ENCODE assay signal across 17 cellular contexts in genomic region chr21:43829161-43829560, GRCh38. TPM values are rescaled to one million over a fixed set of nuclear protein-coding genes. Genes with fewer than 3 reads are reported as not detected.
DNase-seq lines count a peak whose midpoint lies in the region; ATAC-seq, FAIRE-seq and TF ChIP-seq lines count a peak whose summit lies in the region.
"Had no signal": no experiment of that assay in that cellular context is flagged by ENCODE, and none has a peak within 500 bp of the region (broad histone marks: within the 10 kb centered on the region; RNA-seq: fewer than 3 reads in every experiment).

No MANE protein-coding gene starts in this region.

- no peak for ATAC-seq in HepG2
- no peak for ATAC-seq in right lobe of liver
- ATAC-seq in K562: no peak
- no peak for ATAC-seq in HG02870 (IDR thresholded peaks at IDR 0.05; ENCODE audit: unreplicated experiment)
- ATAC-seq: CD8-positive, alpha-beta T cell had no signal

- H4K20me1 ChIP-seq in HepG2 (ENCODE audit: insufficient read depth, low read length) (no peaks in the 10 kb centered on the region), K562 (replicated peaks; ENCODE audit: control insufficient read depth, insufficient read depth, low read length) (peaks cover 5% of the 10 kb centered on the region; the same call in 1 of the 2 replicates), osteoblast (ENCODE audit: insufficient read depth, low read length) (no peaks in the 10 kb centered on the region)
- H4K20me1 ChIP-seq: BLaER1 had no signal

- TF ChIP-seq EP300 in HepG2 (IDR thresholded peaks at IDR 0.05; ENCODE audit: low read depth in 2 of 2, low read length in 2 of 2) (no peak), HepG2 (CRISPR knock-in tag; IDR thresholded peaks at IDR 0.05; ENCODE audit: borderline replicate concordance) (no peak), K562 (IDR thresholded peaks at IDR 0.05; ENCODE audit: low read length) (no peak)

- H3K4me1 ChIP-seq in HepG2 (ENCODE audit: insufficient read depth, low read length): peaks cover 46% of the 10 kb centered on the region
- H3K4me1 ChIP-seq in right lobe of liver: no peaks in the 10 kb centered on the region
- peaks cover 15 to 56% of the 10 kb centered on the region in 2 experiments for H3K4me1 ChIP-seq in K562 (replicated peaks in 1 of 2; ENCODE audit: control insufficient read depth in 2 of 2, insufficient read depth in 2 of 2, low read length in 2 of 2)
- peaks cover 8% of the 10 kb centered on the region for H3K4me1 ChIP-seq in osteoblast (ENCODE audit: insufficient read depth, low read length)

- TF ChIP-seq CTCF in HepG2 (CRISPR knock-in tag; IDR thresholded peaks at IDR 0.05) (no peak), right lobe of liver (IDR thresholded peaks at IDR 0.05) (no peak), K562 (IDR thresholded peaks at IDR 0.05 in 2 of 3, conservative IDR thresholded peaks at IDR 0.05 in 1 of 3; ENCODE audit: insufficient read depth in 2 of 3, low read depth in 1 of 3, low read length in 3 of 3) (no peak), osteoblast (IDR thresholded peaks at IDR 0.05; ENCODE audit: extremely low read depth, low read depth, low read length) (no peak)

- H3K36me3 ChIP-seq in HepG2 (replicated peaks in 1 of 2; ENCODE audit: control insufficient read depth in 1 of 2, insufficient read depth in 2 of 2, low read length in 2 of 2): no peaks in the 10 kb centered on the region
- H3K36me3 ChIP-seq in right lobe of liver: no peaks in the 10 kb centered on the region
- no peaks in the 10 kb centered on the region for H3K36me3 ChIP-seq in K562 (ENCODE audit: control insufficient read depth, insufficient read depth, low read length)
- H3K36me3 ChIP-seq in osteoblast (ENCODE audit: insufficient read depth, low read length): no peaks in the 10 kb centered on the region
- H3K36me3 ChIP-seq: BLaER1 had no signal

- intact Hi-C loops in HepG2 (cut with micrococcal nuclease; ENCODE audit: unreplicated experiment): no loop called here
- intact Hi-C loops in right lobe of liver (cut with DNase I): no loop called here
- intact Hi-C loops in K562 (cut with micrococcal nuclease): loop anchor here (2.0 kb wide), 1 partner anchor 26 kb away; no protein-coding TSS in a partner anchor

- TF ChIP-seq POLR2A in HepG2 (IDR thresholded peaks at IDR 0.05; ENCODE audit: insufficient read depth in 1 of 2, low read depth in 2 of 2, low read length in 2 of 2) (no peak), right lobe of liver (IDR thresholded peaks at IDR 0.05) (no peak), K562 (conservative IDR thresholded peaks at IDR 0.05) (no peak; the same call in 1 of the 2 replicates)

- H2AFZ ChIP-seq in HepG2 (ENCODE audit: low read length): no peak overlapping the region
- H2AFZ ChIP-seq in K562 (ENCODE audit: low read depth, low read length): peak overlapping the region; percentile 96
- no peak overlapping the region for H2AFZ ChIP-seq in osteoblast (ENCODE audit: low read length)
- H2AFZ ChIP-seq: GM23248 had no signal

- DNase-seq in HepG2 (ENCODE audit: low spot score): no peak
- no peak for DNase-seq in right lobe of liver
- DNase-seq in K562 (ENCODE audit: extremely low read depth in 1 of 4, low spot score in 3 of 4): no peak
- DNase-seq in osteoblast (ENCODE audit: insufficient read length, low spot score, missing footprints): peak; percentile 57
- DNase-seq in stimulated activated CD4-positive, alpha-beta T cell treated with anti-CD3 and anti-CD28 coated beads, Interleukin-4, amount 100 ng/mL, for 24 hours: no peak
- no peak for DNase-seq in activated CD4-positive, CD25-positive, alpha-beta regulatory T cell treated with anti-CD3 and anti-CD28 coated beads, Interleukin-2, amount 50 U/mL, for 72 hours
- DNase-seq: 8988T; Calu3; CD8-positive, alpha-beta T cell; GM23248; HCEC 1CT had no signal

- TF ChIP-seq RAD21 in HepG2 (CRISPR knock-in tag; IDR thresholded peaks at IDR 0.05) (no peak), K562 (CRISPR knock-in tag; conservative IDR thresholded peaks at IDR 0.05 in 1 of 2, IDR thresholded peaks at IDR 0.05 in 1 of 2) (no peak)

- CTCF ChIA-PET in HepG2 (lab: Yijun Ruan, JAX; ENCODE audit: low intra/inter-chr PET ratio, low total read pairs) (no interaction called here), K562 (lab: Yijun Ruan, JAX; ENCODE audit: low intra/inter-chr PET ratio) (no interaction called here)

- H3K27ac ChIP-seq in HepG2 (ENCODE audit: extremely low read length, insufficient read depth, low read length) (no peak overlapping the region), right lobe of liver (no peak overlapping the region), K562 (ENCODE audit: extremely low read depth, low read depth, low read length) (no peak overlapping the region), osteoblast (ENCODE audit: low read depth, low read length) (no peak overlapping the region)
- H3K27ac ChIP-seq: BLaER1, GM23248, HL-60 had no signal

- in situ Hi-C loops in HepG2 (cut with HindIII; ENCODE audit: extremely low pct_ligation_motif_present, low pct_unique_long_range_greater_than_20kb): no loop called here
- in situ Hi-C loops in K562 (cut with MboI): no loop called here

- no peaks in the 10 kb centered on the region for H3K9me1 ChIP-seq in K562 (ENCODE audit: control insufficient read depth, insufficient read depth, low read length)

- WGBS in HepG2 (ENCODE audit: low lambda C conversion rate): 51% methylated on average over 12 of the region's 12 CpGs
- WGBS in right lobe of liver (ENCODE audit: insufficient coverage, low coverage, low lambda C conversion rate, missing lambda C conversion rate): 80% methylated on average over 6 of the region's 12 CpGs
- 53% methylated on average over 10 of the region's 12 CpGs for WGBS in K562 (ENCODE audit: insufficient coverage, low coverage, missing lambda C conversion rate)

- H3K4me2 ChIP-seq in HepG2 (ENCODE audit: low read depth, low read length): peak overlapping the region; percentile 68; the same call in 1 of the 2 replicates
- peak overlapping the region; percentile 68; the same call in 1 of the 2 replicates for H3K4me2 ChIP-seq in K562 (ENCODE audit: insufficient read depth, low read length)
- H3K4me2 ChIP-seq in osteoblast (ENCODE audit: insufficient read depth, low read length): no peak overlapping the region
- H3K4me2 ChIP-seq: BLaER1 had no signal

- peaks cover 15 to 39% of the 10 kb centered on the region in 2 experiments for H3K27me3 ChIP-seq in HepG2 (ENCODE audit: control insufficient read depth in 1 of 2, insufficient read depth in 2 of 2, low read length in 2 of 2)
- no peaks in the 10 kb centered on the region for H3K27me3 ChIP-seq in right lobe of liver
- H3K27me3 ChIP-seq in K562 (ENCODE audit: control insufficient read depth in 2 of 2, insufficient read depth in 2 of 2, low read length in 2 of 2): no peaks in the 10 kb centered on the region
- H3K27me3 ChIP-seq in osteoblast (ENCODE audit: insufficient read depth, low read length): peaks cover 14% of the 10 kb centered on the region
- H3K27me3 ChIP-seq: BLaER1 had no signal

- H3K9me3 ChIP-seq in HepG2 (ENCODE audit: low read length) (no peaks in the 10 kb centered on the region), right lobe of liver (no peaks in the 10 kb centered on the region), K562 (replicated peaks; ENCODE audit: control insufficient read depth, insufficient read depth, low read depth, low read length) (no peaks in the 10 kb centered on the region), osteoblast (ENCODE audit: low read depth, low read length) (no peaks in the 10 kb centered on the region)

- FAIRE-seq in HepG2 (lab: Jason Lieb, UNC): no peak
- FAIRE-seq in K562 (lab: Jason Lieb, UNC): no peak
- FAIRE-seq: G401.6, GM19239, HTR-8/SVneo had no signal

- H3K4me3 ChIP-seq in HepG2 (replicated peaks in 1 of 3; ENCODE audit: insufficient read depth in 1 of 3, low read depth in 2 of 3, low read length in 3 of 3) (peak overlapping the region in 1 of 3 experiments; percentile 36; a peak in 1 of 6 replicates), right lobe of liver (no peak overlapping the region), K562 (no peak overlapping the region), osteoblast (ENCODE audit: insufficient read depth, low read length) (no peak overlapping the region)
- H3K4me3 ChIP-seq: BLaER1, GM23248 had no signal

- no TSS peak for BruUV-seq in HepG2 (replicated peaks; lab: Mats Ljungman, UMichigan)
- BruUV-seq in K562 (replicated peaks; lab: Mats Ljungman, UMichigan): no TSS peak

- no peak overlapping the region for H3K9ac ChIP-seq in HepG2 (ENCODE audit: insufficient read depth, low read depth, low read length)
- peak overlapping the region; percentile 53 to 83; a peak in 2 of 4 replicates for H3K9ac ChIP-seq in K562 (ENCODE audit: insufficient read depth in 1 of 2, low read depth in 2 of 2, low read length in 2 of 2)
- H3K9ac ChIP-seq: BLaER1, GM23248 had no signal

- H3K79me2 ChIP-seq in HepG2 (ENCODE audit: insufficient read depth, low read length) (no peaks in the 10 kb centered on the region), K562 (ENCODE audit: control insufficient read depth, insufficient read depth, low read length) (no peaks in the 10 kb centered on the region), osteoblast (ENCODE audit: insufficient read depth, low read length) (no peaks in the 10 kb centered on the region)

- POLR2A ChIA-PET in HepG2 (lab: Yijun Ruan, JAX): interaction anchor here (0.6 kb wide), 1 partner anchor 12 kb away, joined by 4 read pairs; no protein-coding TSS in a partner anchor
- POLR2A ChIA-PET in K562 (lab: Yijun Ruan, JAX): interaction anchor here (0.6 to 1.8 kb wide), 2 partner anchors 11 to 86 kb away, joined by 3 to 9 read pairs; no protein-coding TSS in a partner anchor

RNA-seq across cellular contexts. Expression of gene AGPAT3, which starts 35.9 kb away (rescaled TPM):
- 46.8 and 54.4 TPM in 2 replicates for total RNA-seq in HepG2 (2016; rRNA removed; fragmentation: Illumina TruSeq; extraction: Trizol)
- 14.8 and 16.1 TPM in 2 replicates for total RNA-seq in HepG2 (2016; cell fraction: cytosol; rRNA removed; fragmentation: Illumina TruSeq; extraction: Trizol; ENCODE audit: low read depth)
- 41.2 and 56.0 TPM in 2 replicates for total RNA-seq in HepG2 (2016; cell fraction: insoluble cytoplasmic fraction; rRNA removed; fragmentation: Illumina TruSeq; extraction: Trizol)
- total RNA-seq in HepG2 (2016; cell fraction: membrane; rRNA removed; fragmentation: Illumina TruSeq; extraction: Trizol): 53.6 and 57.0 TPM in 2 replicates
- 49.6 and 56.0 TPM in 2 replicates for total RNA-seq in HepG2 (2016; cell fraction: nucleus; rRNA removed; fragmentation: Illumina TruSeq; extraction: Trizol)
- polyA plus RNA-seq in HepG2 (2011; rRNA removed): 32.2 and 40.5 TPM in 2 replicates
- 34.8 and 46.1 TPM in 2 replicates for polyA plus RNA-seq in HepG2 (2011; cell fraction: cytosol; rRNA removed)
- polyA plus RNA-seq in HepG2 (2011; cell fraction: nucleus; rRNA removed): 58.5 and 63.8 TPM in 2 replicates
- polyA plus RNA-seq in HepG2 (2012): 30.3 and 31.7 TPM in 2 replicates
- polyA plus RNA-seq in HepG2 (2016; cell fraction: cytosol; fragmentation: Illumina TruSeq; extraction: Trizol; ENCODE audit: low read depth): 19.7 and 23.3 TPM in 2 replicates
- 37.4 and 44.0 TPM in 2 replicates for polyA plus RNA-seq in HepG2 (2016; cell fraction: insoluble cytoplasmic fraction; fragmentation: Illumina TruSeq; extraction: Trizol; ENCODE audit: low read depth)
- 43.7 and 47.5 TPM in 2 replicates for polyA plus RNA-seq in HepG2 (2016; cell fraction: membrane; fragmentation: Illumina TruSeq; extraction: Trizol; ENCODE audit: low read depth)
- 78.1 and 78.9 TPM in 2 replicates for polyA plus RNA-seq in HepG2 (2016; cell fraction: nucleus; fragmentation: Illumina TruSeq; extraction: Trizol; ENCODE audit: insufficient read depth, low read depth)
- polyA minus RNA-seq in HepG2 (2011; rRNA and poly(A)+ RNA removed; ENCODE audit: low replicate concordance): 56.4 and 145 TPM in 2 replicates
- 41.5 and 50.9 TPM in 2 replicates for polyA minus RNA-seq in HepG2 (2011; cell fraction: cytosol; rRNA and poly(A)+ RNA removed)
- polyA minus RNA-seq in HepG2 (2011; cell fraction: nucleus; rRNA and poly(A)+ RNA removed): 28.1 and 33.7 TPM in 2 replicates
- 100 to 1,000 TPM in 2 of 6 experiments, 10 to 100 TPM in 4; 56.9 to 111 (median 95.3) TPM for total RNA-seq in right lobe of liver
- 91.3 and 152 TPM in 2 replicates for total RNA-seq in K562 (2011; cell fraction: chromatin; rRNA removed; ENCODE audit: low replicate concordance)
- 92.9 and 103 TPM in 2 replicates for total RNA-seq in K562 (2011; cell fraction: nucleolus; rRNA removed)
- 104 and 106 TPM in 2 replicates for total RNA-seq in K562 (2011; cell fraction: nucleoplasm; rRNA removed)
- total RNA-seq in K562 (2014; rRNA removed): 41.3 and 50.4 TPM in 2 replicates
- 27.3 and 28.6 TPM in 2 replicates for total RNA-seq in K562 (2014; rRNA removed; fragmentation: Illumina TruSeq; extraction: Trizol)
- 33.7 and 35.7 TPM in 2 replicates for total RNA-seq in K562 (2015; rRNA removed; fragmentation: Illumina TruSeq; extraction: Trizol)
- total RNA-seq in K562 (2021): 88.4 and 90.1 TPM in 2 replicates
- polyA plus RNA-seq in K562 (2011; rRNA removed): 48.3 and 63.4 TPM in 2 replicates
- polyA plus RNA-seq in K562 (2011; cell fraction: cytosol; rRNA removed): 66.5 and 76.4 TPM in 2 replicates
- polyA plus RNA-seq in K562 (2011; cell fraction: nucleus; rRNA removed): 70.1 and 87.0 TPM in 2 replicates
- 42.6 and 65.7 TPM in 2 replicates for polyA plus RNA-seq in K562 (2012)
- 33.2 and 48.4 TPM in 2 replicates for polyA plus RNA-seq in K562 (2014; fragmentation: Illumina TruSeq; extraction: Trizol)
- polyA plus RNA-seq in K562 (2014; fragmentation: Nextera tagmentation; extraction: Ambion mirVana): 1 to 10 TPM; 1.5 TPM
- 46.6 and 50.1 TPM in 2 replicates for polyA plus RNA-seq in K562 (2014; rRNA removed)
- 40.0 and 57.0 TPM in 2 replicates for polyA minus RNA-seq in K562 (2011; rRNA and poly(A)+ RNA removed)
- polyA minus RNA-seq in K562 (2011; cell fraction: cytosol; rRNA and poly(A)+ RNA removed): 48.7 and 66.4 TPM in 2 replicates
- polyA minus RNA-seq in K562 (2011; cell fraction: nucleus; rRNA and poly(A)+ RNA removed): 26.1 and 32.4 TPM in 2 replicates
- total RNA-seq in osteoblast: 37.4 and 47.4 TPM in 2 replicates

RNA-seq across cellular contexts. Expression of gene RRP1, which starts 39.8 kb away (rescaled TPM):
- 24.6 and 35.1 TPM in 2 replicates for total RNA-seq in HepG2 (2016; rRNA removed; fragmentation: Illumina TruSeq; extraction: Trizol)
- total RNA-seq in HepG2 (2016; cell fraction: cytosol; rRNA removed; fragmentation: Illumina TruSeq; extraction: Trizol; ENCODE audit: low read depth): 16.9 and 17.1 TPM in 2 replicates
- 24.1 and 32.9 TPM in 2 replicates for total RNA-seq in HepG2 (2016; cell fraction: insoluble cytoplasmic fraction; rRNA removed; fragmentation: Illumina TruSeq; extraction: Trizol)
- total RNA-seq in HepG2 (2016; cell fraction: membrane; rRNA removed; fragmentation: Illumina TruSeq; extraction: Trizol): 10.3 and 11.2 TPM in 2 replicates
- 29.9 and 34.8 TPM in 2 replicates for total RNA-seq in HepG2 (2016; cell fraction: nucleus; rRNA removed; fragmentation: Illumina TruSeq; extraction: Trizol)
- polyA plus RNA-seq in HepG2 (2011; rRNA removed): 20.1 and 22.2 TPM in 2 replicates
- 11.2 and 11.3 TPM in 2 replicates for polyA plus RNA-seq in HepG2 (2011; cell fraction: cytosol; rRNA removed)
- polyA plus RNA-seq in HepG2 (2011; cell fraction: nucleus; rRNA removed): 110 and 114 TPM in 2 replicates
- 22.7 and 27.0 TPM in 2 replicates for polyA plus RNA-seq in HepG2 (2012)
- polyA plus RNA-seq in HepG2 (2016; cell fraction: cytosol; fragmentation: Illumina TruSeq; extraction: Trizol; ENCODE audit: low read depth): 3.0 and 3.7 TPM in 2 replicates
- 25.7 and 32.8 TPM in 2 replicates for polyA plus RNA-seq in HepG2 (2016; cell fraction: insoluble cytoplasmic fraction; fragmentation: Illumina TruSeq; extraction: Trizol; ENCODE audit: low read depth)
- 4.3 and 6.1 TPM in 2 replicates for polyA plus RNA-seq in HepG2 (2016; cell fraction: membrane; fragmentation: Illumina TruSeq; extraction: Trizol; ENCODE audit: low read depth)
- 70.6 and 74.1 TPM in 2 replicates for polyA plus RNA-seq in HepG2 (2016; cell fraction: nucleus; fragmentation: Illumina TruSeq; extraction: Trizol; ENCODE audit: insufficient read depth, low read depth)
- polyA minus RNA-seq in HepG2 (2011; rRNA and poly(A)+ RNA removed; ENCODE audit: low replicate concordance): 9.8 and 26.9 TPM in 2 replicates
- 5.9 and 9.7 TPM in 2 replicates for polyA minus RNA-seq in HepG2 (2011; cell fraction: cytosol; rRNA and poly(A)+ RNA removed)
- polyA minus RNA-seq in HepG2 (2011; cell fraction: nucleus; rRNA and poly(A)+ RNA removed): 27.0 and 37.2 TPM in 2 replicates
- total RNA-seq in right lobe of liver: 10 to 100 TPM in 4 of 6 experiments, 1 to 10 TPM in 2; 8.8 to 25.1 (median 12.9) TPM
- total RNA-seq in K562 (2011; cell fraction: chromatin; rRNA removed; ENCODE audit: low replicate concordance): 200 and 398 TPM in 2 replicates
- 176 and 196 TPM in 2 replicates for total RNA-seq in K562 (2011; cell fraction: nucleolus; rRNA removed)
- total RNA-seq in K562 (2011; cell fraction: nucleoplasm; rRNA removed): 186 and 220 TPM in 2 replicates
- 68.6 and 84.3 TPM in 2 replicates for total RNA-seq in K562 (2014; rRNA removed)
- 40.5 and 48.5 TPM in 2 replicates for total RNA-seq in K562 (2014; rRNA removed; fragmentation: Illumina TruSeq; extraction: Trizol)
- 51.6 and 52.9 TPM in 2 replicates for total RNA-seq in K562 (2015; rRNA removed; fragmentation: Illumina TruSeq; extraction: Trizol)
- 89.1 and 105 TPM in 2 replicates for total RNA-seq in K562 (2021)
- 38.0 and 47.3 TPM in 2 replicates for polyA plus RNA-seq in K562 (2011; rRNA removed)
- polyA plus RNA-seq in K562 (2011; cell fraction: cytosol; rRNA removed): 22.9 and 23.5 TPM in 2 replicates
- 233 and 286 TPM in 2 replicates for polyA plus RNA-seq in K562 (2011; cell fraction: nucleus; rRNA removed)
- polyA plus RNA-seq in K562 (2012): 35.6 and 62.2 TPM in 2 replicates
- polyA plus RNA-seq in K562 (2014; fragmentation: Illumina TruSeq; extraction: Trizol): 79.7 and 97.5 TPM in 2 replicates
- 1 to 10 TPM in 1 of 2 experiments, under 1 TPM in 1; 0.89 to 1.8 TPM for polyA plus RNA-seq in K562 (2014; fragmentation: Nextera tagmentation; extraction: Ambion mirVana)
- polyA plus RNA-seq in K562 (2014; rRNA removed): 60.2 and 64.7 TPM in 2 replicates
- 23.9 and 28.6 TPM in 2 replicates for polyA minus RNA-seq in K562 (2011; rRNA and poly(A)+ RNA removed)
- polyA minus RNA-seq in K562 (2011; cell fraction: cytosol; rRNA and poly(A)+ RNA removed): 20.8 and 22.0 TPM in 2 replicates
- 66.5 and 104 TPM in 2 replicates for polyA minus RNA-seq in K562 (2011; cell fraction: nucleus; rRNA and poly(A)+ RNA removed)
- total RNA-seq in osteoblast: 16.5 and 18.5 TPM in 2 replicates

RNA-seq across cellular contexts. Expression of gene CSTB, which starts 53.1 kb away (rescaled TPM):
- total RNA-seq in HepG2 (2016; rRNA removed; fragmentation: Illumina TruSeq; extraction: Trizol): 11.7 and 15.8 TPM in 2 replicates
- 8.0 and 9.1 TPM in 2 replicates for total RNA-seq in HepG2 (2016; cell fraction: cytosol; rRNA removed; fragmentation: Illumina TruSeq; extraction: Trizol; ENCODE audit: low read depth)
- total RNA-seq in HepG2 (2016; cell fraction: insoluble cytoplasmic fraction; rRNA removed; fragmentation: Illumina TruSeq; extraction: Trizol): 11.9 and 14.9 TPM in 2 replicates
- total RNA-seq in HepG2 (2016; cell fraction: membrane; rRNA removed; fragmentation: Illumina TruSeq; extraction: Trizol): 9.8 and 11.8 TPM in 2 replicates
- total RNA-seq in HepG2 (2016; cell fraction: nucleus; rRNA removed; fragmentation: Illumina TruSeq; extraction: Trizol): 6.6 and 7.1 TPM in 2 replicates
- polyA plus RNA-seq in HepG2 (2011; rRNA removed): 94.1 and 110 TPM in 2 replicates
- polyA plus RNA-seq in HepG2 (2011; cell fraction: cytosol; rRNA removed): 129 and 137 TPM in 2 replicates
- 53.4 and 59.2 TPM in 2 replicates for polyA plus RNA-seq in HepG2 (2011; cell fraction: nucleus; rRNA removed)
- 58.7 and 69.9 TPM in 2 replicates for polyA plus RNA-seq in HepG2 (2012)
- 34.3 and 43.0 TPM in 2 replicates for polyA plus RNA-seq in HepG2 (2016; cell fraction: cytosol; fragmentation: Illumina TruSeq; extraction: Trizol; ENCODE audit: low read depth)
- polyA plus RNA-seq in HepG2 (2016; cell fraction: insoluble cytoplasmic fraction; fragmentation: Illumina TruSeq; extraction: Trizol; ENCODE audit: low read depth): 53.0 and 57.2 TPM in 2 replicates
- 32.8 and 40.2 TPM in 2 replicates for polyA plus RNA-seq in HepG2 (2016; cell fraction: membrane; fragmentation: Illumina TruSeq; extraction: Trizol; ENCODE audit: low read depth)
- 34.9 and 36.2 TPM in 2 replicates for polyA plus RNA-seq in HepG2 (2016; cell fraction: nucleus; fragmentation: Illumina TruSeq; extraction: Trizol; ENCODE audit: insufficient read depth, low read depth)
- 37.2 and 51.7 TPM in 2 replicates for polyA minus RNA-seq in HepG2 (2011; rRNA and poly(A)+ RNA removed; ENCODE audit: low replicate concordance)
- 24.0 and 25.6 TPM in 2 replicates for polyA minus RNA-seq in HepG2 (2011; cell fraction: cytosol; rRNA and poly(A)+ RNA removed)
- 9.0 and 15.4 TPM in 2 replicates for polyA minus RNA-seq in HepG2 (2011; cell fraction: nucleus; rRNA and poly(A)+ RNA removed)
- 100 to 1,000 TPM in 1 of 6 experiments, 10 to 100 TPM in 5; 16.6 to 137 (median 23.2) TPM for total RNA-seq in right lobe of liver
- 10.6 and 21.9 TPM in 2 replicates for total RNA-seq in K562 (2011; cell fraction: chromatin; rRNA removed; ENCODE audit: low replicate concordance)
- 19.5 and 22.0 TPM in 2 replicates for total RNA-seq in K562 (2011; cell fraction: nucleolus; rRNA removed)
- total RNA-seq in K562 (2011; cell fraction: nucleoplasm; rRNA removed): 18.3 and 24.3 TPM in 2 replicates
- total RNA-seq in K562 (2014; rRNA removed): 23.1 and 29.0 TPM in 2 replicates
- total RNA-seq in K562 (2014; rRNA removed; fragmentation: Illumina TruSeq; extraction: Trizol): 20.8 and 21.1 TPM in 2 replicates
- 31.7 and 34.9 TPM in 2 replicates for total RNA-seq in K562 (2015; rRNA removed; fragmentation: Illumina TruSeq; extraction: Trizol)
- total RNA-seq in K562 (2021): 43.5 and 48.1 TPM in 2 replicates
- 46.6 and 58.0 TPM in 2 replicates for polyA plus RNA-seq in K562 (2011; rRNA removed)
- 74.4 and 80.8 TPM in 2 replicates for polyA plus RNA-seq in K562 (2011; cell fraction: cytosol; rRNA removed)
- polyA plus RNA-seq in K562 (2011; cell fraction: nucleus; rRNA removed): 36.5 and 43.3 TPM in 2 replicates
- 76.9 and 118 TPM in 2 replicates for polyA plus RNA-seq in K562 (2012)
- polyA plus RNA-seq in K562 (2014; fragmentation: Illumina TruSeq; extraction: Trizol): 64.2 and 79.8 TPM in 2 replicates
- polyA plus RNA-seq in K562 (2014; fragmentation: Nextera tagmentation; extraction: Ambion mirVana): 10 to 100 TPM; 12.4 to 17.1 TPM
- 65.0 and 67.8 TPM in 2 replicates for polyA plus RNA-seq in K562 (2014; rRNA removed)
- 33.5 and 37.4 TPM in 2 replicates for polyA minus RNA-seq in K562 (2011; rRNA and poly(A)+ RNA removed)
- 14.2 and 21.7 TPM in 2 replicates for polyA minus RNA-seq in K562 (2011; cell fraction: cytosol; rRNA and poly(A)+ RNA removed)
- polyA minus RNA-seq in K562 (2011; cell fraction: nucleus; rRNA and poly(A)+ RNA removed): 9.0 and 14.1 TPM in 2 replicates
- 14.8 and 18.3 TPM in 2 replicates for total RNA-seq in osteoblast

Comparison
In these comparisons a context has a peak if more than half of its experiments do, and no peak if none do; other contexts are left out.
1. Of the 241 proteins assayed by ChIP-seq in both HepG2 and K562: peak only in HepG2: none; only in K562: HDAC2; in both: none; in neither: 240.